In genomic region chr4:10094841-10095240, GRCh38 we compare ENCODE assay signal across 12 cellular contexts. TPM values are rescaled to one million over a fixed set of nuclear protein-coding genes. Genes with fewer than 3 reads are reported as not detected.
DNase-seq lines count a peak whose midpoint lies in the region; ATAC-seq lines count a peak whose summit lies in the region.
"Had no signal": no experiment of that assay in that cellular context is flagged by ENCODE, and none has a peak within 500 bp of the region (broad histone marks: within the 10 kb centered on the region; RNA-seq: fewer than 3 reads in every experiment).

No MANE protein-coding gene starts in this region.

- H3K27me3 ChIP-seq in naive thymus-derived CD4-positive, alpha-beta T cell (ENCODE audit: control insufficient read depth in 2 of 2, insufficient read depth in 2 of 2, low read length in 2 of 2) = no peaks in the 10 kb centered on the region
- H3K27me3 ChIP-seq: BE2C had no signal

- peak overlapping the region; percentile 67 for H3K27ac ChIP-seq in naive thymus-derived CD4-positive, alpha-beta T cell (ENCODE audit: low read depth, low read length)

- CTCF ChIA-PET in naive thymus-derived CD4-positive, alpha-beta T cell (lab: Charles Lee) = interaction anchor here (1.1 to 3.3 kb wide), 2 partner anchors 23 to 25 kb away, joined by 3 to 15 read pairs; no protein-coding TSS in a partner anchor

- POLR2A ChIA-PET in naive thymus-derived CD4-positive, alpha-beta T cell (lab: Charles Lee) = interaction anchor here (1.1 to 19.0 kb wide), 4 partner anchors 15 to 53 kb away, joined by 3 to 341 read pairs (median 64); partner anchors contain the start of gene WDR1

- peak; percentile 35 for DNase-seq in Right ventricle myocardium superior
- DNase-seq in left cardiac atrium = no peak
- no peak for DNase-seq in central memory CD8-positive, alpha-beta T cell (ENCODE audit: low spot score in 2 of 2)
- DNase-seq in naive thymus-derived CD4-positive, alpha-beta T cell = peak in 2 of 9 donors; percentile 35 to 36
- no peak for DNase-seq in stimulated activated CD4-positive, alpha-beta T cell treated with anti-CD3 and anti-CD28 coated beads, Interleukin-1b, Interleukin-23, amount 100 ng/mL, for 48 hours
- DNase-seq in GM03348 (ENCODE audit: low spot score) = no peak
- no peak for DNase-seq in DMS114 treated with DMSO at 0.1 percent for 48 hours (lab: John Stamatoyannopoulos, UW; ENCODE audit: unreplicated experiment)
- no peak for DNase-seq in globus pallidus (ENCODE audit: low spot score)
- DNase-seq: activated B cell treated with CpG ODN at 0.5 μM for 24 hours, BE2C, NCI-H2029 treated with DMSO at 0.1 percent for 48 hours had no signal

- intact Hi-C loops in Right ventricle myocardium superior (cut with DNase I) (no loop called here), left cardiac atrium (cut with DNase I) (no loop called here)
- intact Hi-C loops in naive thymus-derived CD4-positive, alpha-beta T cell (cut with micrococcal nuclease) = loop anchor here (2.0 to 10.0 kb wide), 6 partner anchors 20 to 440 kb away; partner anchors contain the start of gene ZNF518B (in 1 of the 2)

- peaks cover 67% of the 10 kb centered on the region for H3K4me1 Mint-ChIP-seq in central memory CD8-positive, alpha-beta T cell
- H3K4me1 Mint-ChIP-seq in naive thymus-derived CD4-positive, alpha-beta T cell = peaks cover 52 to 97% (median 81%) of the 10 kb centered on the region in 7 donors

- H3K36me3 ChIP-seq in naive thymus-derived CD4-positive, alpha-beta T cell (ENCODE audit: control insufficient read depth in 2 of 3, insufficient read depth in 3 of 3, low read length in 3 of 3) = peaks cover 9 to 84% (median 63%) of the 10 kb centered on the region in 3 experiments

- no peak for ATAC-seq in Right ventricle myocardium superior (ENCODE audit: poor library complexity)
- no peak for ATAC-seq in left cardiac atrium
- no peak for ATAC-seq in central memory CD8-positive, alpha-beta T cell (replicated peaks; ENCODE audit: extremely low read depth, poor library complexity, severe bottlenecking)
- ATAC-seq in naive thymus-derived CD4-positive, alpha-beta T cell = no peak

- peaks cover 66 to 68% of the 10 kb centered on the region in 2 donors for H3K4me1 ChIP-seq in naive thymus-derived CD4-positive, alpha-beta T cell (ENCODE audit: control insufficient read depth in 2 of 2, insufficient read depth in 2 of 2, low read length in 2 of 2)

- H3K27ac Mint-ChIP-seq in central memory CD8-positive, alpha-beta T cell (ENCODE audit: low read depth) = peak overlapping the region; percentile 74
- H3K27ac Mint-ChIP-seq in naive thymus-derived CD4-positive, alpha-beta T cell = peak overlapping the region; percentile 63 to 95 (median 90)

- H3K9me3 Mint-ChIP-seq in central memory CD8-positive, alpha-beta T cell = no peaks in the 10 kb centered on the region
- H3K9me3 Mint-ChIP-seq in naive thymus-derived CD4-positive, alpha-beta T cell = no peaks in the 10 kb centered on the region
- H3K9me3 Mint-ChIP-seq: activated B cell treated with CpG ODN at 0.5 μM for 24 hours had no signal

- no peaks in the 10 kb centered on the region for H3K9me3 ChIP-seq in naive thymus-derived CD4-positive, alpha-beta T cell (ENCODE audit: control insufficient read depth in 2 of 3, low read length in 3 of 3)
- H3K9me3 ChIP-seq: BE2C had no signal

- H3K27me3 Mint-ChIP-seq in central memory CD8-positive, alpha-beta T cell = no peaks in the 10 kb centered on the region
- no peaks in the 10 kb centered on the region for H3K27me3 Mint-ChIP-seq in naive thymus-derived CD4-positive, alpha-beta T cell
- H3K27me3 Mint-ChIP-seq: activated B cell treated with CpG ODN at 0.5 μM for 24 hours had no signal

- H3K4me3 Mint-ChIP-seq in central memory CD8-positive, alpha-beta T cell = peak overlapping the region; percentile 67
- peak overlapping the region in 9 of 10 donors; percentile 5 to 79 (median 55) for H3K4me3 Mint-ChIP-seq in naive thymus-derived CD4-positive, alpha-beta T cell
- H3K4me3 Mint-ChIP-seq: activated B cell treated with CpG ODN at 0.5 μM for 24 hours had no signal

- no peak overlapping the region for H3K4me3 ChIP-seq in naive thymus-derived CD4-positive, alpha-beta T cell (ENCODE audit: low read length)
- H3K4me3 ChIP-seq: lung had no signal

- peaks cover 75% of the 10 kb centered on the region for H3K36me3 Mint-ChIP-seq in central memory CD8-positive, alpha-beta T cell (ENCODE audit: insufficient read depth)
- peaks cover 5 to 55% (median 23%) of the 10 kb centered on the region in 5 donors for H3K36me3 Mint-ChIP-seq in naive thymus-derived CD4-positive, alpha-beta T cell

RNA-seq across cellular contexts. Expression of gene WDR1, which starts 21.8 kb away (rescaled TPM):
- total RNA-seq in Right ventricle myocardium superior (183 TPM), left cardiac atrium (100 to 1,000 TPM; 206 to 267 TPM)
- 100 to 1,000 TPM; 242 to 470 (median 330) TPM for total RNA-seq in naive thymus-derived CD4-positive, alpha-beta T cell
- 100 to 1,000 TPM; 268 to 412 TPM for polyA plus RNA-seq in naive thymus-derived CD4-positive, alpha-beta T cell

Comparison
In these comparisons a context has a peak if more than half of its experiments do, and no peak if none do; other contexts are left out.
1. intact Hi-C loops: an anchor here in naive thymus-derived CD4-positive, alpha-beta T cell (2.0 to 10.0 kb wide); none called in Right ventricle myocardium superior and left cardiac atrium.